8 cellular contexts compared by ENCODE assay signal in genomic region chr3:138068579-138069174, GRCh38. TPM values are rescaled to one million over a fixed set of nuclear protein-coding genes. Genes with fewer than 3 reads are reported as not detected.
DNase-seq lines count a peak whose midpoint lies in the region; ATAC-seq, FAIRE-seq and TF ChIP-seq lines count a peak whose summit lies in the region.

No MANE protein-coding gene starts in this region.

- intact Hi-C loops in breast epithelium (cut with DNase I; ENCODE audit: low total_unique reads): loop anchor here (5.0 kb wide), 1 partner anchor 474 kb away; no protein-coding TSS in a partner anchor

- peaks cover 92% of the 10 kb centered on the region for H3K36me3 ChIP-seq in WERI-Rb-1
- H3K36me3 ChIP-seq in breast epithelium: no peaks in the 10 kb centered on the region

- POLR2A ChIA-PET in AG04449 (lab: Yijun Ruan, JAX): interaction anchor here (1.4 kb wide), 1 partner anchor 47 kb away, joined by 4 read pairs; the partner anchor contains the start of gene DZIP1L

- no peak for TF ChIP-seq POLR2A in breast epithelium (IDR thresholded peaks at IDR 0.05)

- peak; percentile 91 for FAIRE-seq in GM18507 (lab: Jason Lieb, UNC)

- TF ChIP-seq CTCF in AG04449 (IDR thresholded peaks at IDR 0.05; ENCODE audit: insufficient read depth, low read length, missing control alignments) (peak; percentile 99), WERI-Rb-1 (IDR thresholded peaks at IDR 0.05; ENCODE audit: low read depth, low read length) (peak; percentile 99), breast epithelium (IDR thresholded peaks at IDR 0.05) (peak; percentile 63 to 95 (median 88))

- no peak for DNase-seq in AG04449 (ENCODE audit: low read depth, low spot score)
- peak; percentile 62 for DNase-seq in GM18507 (ENCODE audit: extremely low spot score, insufficient read length, low read depth)
- DNase-seq in NCI-H2081 (lab: John Stamatoyannopoulos, UW): peak; percentile 80 to 82
- DNase-seq in WERI-Rb-1: peak; percentile 69
- peak; percentile 56 to 73 for DNase-seq in breast epithelium (ENCODE audit: low spot score in 2 of 2)
- DNase-seq in islet precursor cell: peak; percentile 91
- DNase-seq in stimulated activated CD4-positive, alpha-beta T cell treated with anti-CD3 and anti-CD28 coated beads, Interleukin-1b, Interleukin-23, amount 100 ng/mL, for 48 hours: peak; percentile 80

- no peaks in the 10 kb centered on the region for H3K9me3 ChIP-seq in WERI-Rb-1 (ENCODE audit: severe bottlenecking)
- H3K9me3 ChIP-seq in breast epithelium: no peaks in the 10 kb centered on the region

- ATAC-seq in HG02943 (IDR thresholded peaks at IDR 0.05; ENCODE audit: low read depth, unreplicated experiment): peak; percentile 60

- CTCF ChIA-PET in AG04449 (lab: Yijun Ruan, JAX): interaction anchor here (0.7 to 25.2 kb wide), 20 partner anchors 8 to 109 kb away, joined by 3 to 626 read pairs (median 5); partner anchors contain the start of genes DBR1 and DZIP1L

- H3K4me3 ChIP-seq in AG04449 (ENCODE audit: low read depth, low read length) (no peak overlapping the region), WERI-Rb-1 (ENCODE audit: low read depth, low read length) (no peak overlapping the region), breast epithelium (no peak overlapping the region)

- no peaks in the 10 kb centered on the region for H3K4me1 ChIP-seq in breast epithelium

- no peaks in the 10 kb centered on the region for H3K27me3 ChIP-seq in WERI-Rb-1 (ENCODE audit: insufficient read depth, low read depth, severe bottlenecking)
- no peaks in the 10 kb centered on the region for H3K27me3 ChIP-seq in breast epithelium

- no peak overlapping the region for H3K27ac ChIP-seq in WERI-Rb-1
- no peak overlapping the region for H3K27ac ChIP-seq in breast epithelium

RNA-seq across cellular contexts. Expression of gene DZIP1L, which starts 46.7 kb away (rescaled TPM):
- total RNA-seq in breast epithelium: 10 to 100 TPM; 24.5 to 34.4 (median 25.3) TPM

RNA-seq across cellular contexts. Expression of gene CLDN18, which starts 58.7 kb away (rescaled TPM):
- total RNA-seq in breast epithelium: not detected
